10 cellular contexts compared by ENCODE assay signal in genomic region chr7:43569424-43569823, GRCh38. TPM values are rescaled to one million over a fixed set of nuclear protein-coding genes. Genes with fewer than 3 reads are reported as not detected.
DNase-seq lines count a peak whose midpoint lies in the region; ATAC-seq lines count a peak whose summit lies in the region.
"Had no signal": no experiment of that assay in that cellular context is flagged by ENCODE, and none has a peak within 500 bp of the region (broad histone marks: within the 10 kb centered on the region; RNA-seq: fewer than 3 reads in every experiment).

No MANE protein-coding gene starts in this region.

- no peak overlapping the region for H3K4me3 ChIP-seq in CD8-positive, alpha-beta memory T cell (ENCODE audit: low read length)

- CTCF ChIA-PET in CD8-positive, alpha-beta memory T cell (lab: Charles Lee), result interaction anchor here (3.4 kb wide), 1 partner anchor 13 kb away, joined by 18 read pairs; the partner anchor contains the start of gene STK17A

- peak; percentile 58 for ATAC-seq in GM21367 (IDR thresholded peaks at IDR 0.05; ENCODE audit: unreplicated experiment)
- ATAC-seq in HG03460 (IDR thresholded peaks at IDR 0.05; ENCODE audit: unreplicated experiment), result peak; percentile 48

- H3K9me3 Mint-ChIP-seq in CD8-positive, alpha-beta memory T cell, result no peaks in the 10 kb centered on the region

- no peaks in the 10 kb centered on the region for H3K27me3 ChIP-seq in CD8-positive, alpha-beta memory T cell (ENCODE audit: insufficient read depth, low read length, poor library complexity, severe bottlenecking)

- no peak overlapping the region for H3K4me3 Mint-ChIP-seq in CD8-positive, alpha-beta memory T cell

- POLR2A ChIA-PET in CD8-positive, alpha-beta memory T cell (lab: Charles Lee), result no interaction called here

- peak; percentile 96 for DNase-seq in Daoy (ENCODE audit: low read depth)
- peak; percentile 74 for DNase-seq in epithelial cell of prostate (ENCODE audit: low read depth, low spot score)
- DNase-seq in HT-29 (ENCODE audit: low spot score), result no peak
- no peak for DNase-seq in stimulated activated CD4-positive, alpha-beta T cell treated with anti-CD3 and anti-CD28 coated beads, Interleukin-4, amount 100 ng/mL, for 24 hours
- DNase-seq in CD8-positive, alpha-beta memory T cell, result no peak
- DNase-seq in NCI-H146 treated with DMSO at 0.1 percent for 48 hours (lab: John Stamatoyannopoulos, UW; ENCODE audit: unreplicated experiment), result no peak
- DNase-seq: NCI-H1694; stimulated activated CD4-positive, alpha-beta T cell treated with anti-CD3 and anti-CD28 coated beads, Interleukin-1b, Interleukin-23, amount 100 ng/mL, for 48 hours had no signal

- peaks cover 0 to 5% (median 5%) of the 10 kb centered on the region in 3 donors for H3K4me1 Mint-ChIP-seq in CD8-positive, alpha-beta memory T cell

- H3K27ac ChIP-seq in epithelial cell of prostate, result peak overlapping the region; percentile 99
- H3K27ac ChIP-seq in CD8-positive, alpha-beta memory T cell (ENCODE audit: low read depth, low read length), result no peak overlapping the region

- no peaks in the 10 kb centered on the region for H3K9me3 ChIP-seq in CD8-positive, alpha-beta memory T cell (ENCODE audit: low read length)

- peaks cover 3 to 6% of the 10 kb centered on the region in 2 donors for H3K27me3 Mint-ChIP-seq in CD8-positive, alpha-beta memory T cell

- no peak overlapping the region for H3K27ac Mint-ChIP-seq in CD8-positive, alpha-beta memory T cell

- no peaks in the 10 kb centered on the region for H3K36me3 ChIP-seq in CD8-positive, alpha-beta memory T cell (ENCODE audit: insufficient read depth, low read length)

- peaks cover 0 to 2% (median 0%) of the 10 kb centered on the region in 3 donors for H3K36me3 Mint-ChIP-seq in CD8-positive, alpha-beta memory T cell

- no peaks in the 10 kb centered on the region for H3K4me1 ChIP-seq in CD8-positive, alpha-beta memory T cell (ENCODE audit: insufficient read depth, low read length)

RNA-seq across cellular contexts. Expression of gene STK17A, which starts 13.5 kb away (rescaled TPM):
- total RNA-seq in Daoy (2014; rRNA removed; shearing (Covaris generic)), result 153 and 156 TPM in 2 replicates
- 4.9 and 7.1 TPM in 2 replicates for total RNA-seq in HT-29 (2014; rRNA removed; shearing (Covaris generic))
- total RNA-seq in CD8-positive, alpha-beta memory T cell, result 10 to 100 TPM; 45.5 to 45.8 TPM
- 270 TPM for polyA plus RNA-seq in CD8-positive, alpha-beta memory T cell

Comparison
In these comparisons a context has a peak if more than half of its experiments do, and no peak if none do; other contexts are left out.
1. DNase-seq: peak in Daoy (single experiment) and epithelial cell of prostate (single experiment); none in HT-29 (single experiment), stimulated activated CD4-positive, alpha-beta T cell treated with anti-CD3 and anti-CD28 coated beads, Interleukin-4, amount 100 ng/mL, for 24 hours (single experiment), CD8-positive, alpha-beta memory T cell (0 of 5) and NCI-H146 treated with DMSO at 0.1 percent for 48 hours (single experiment).